Comparison of ENCODE assay signal across 17 cellular contexts in genomic region chr3:75607996-75608395, GRCh38. TPM values are rescaled to one million over a fixed set of nuclear protein-coding genes. Genes with fewer than 3 reads are reported as not detected.
"Had no signal": no experiment of that assay in that cellular context is flagged by ENCODE, and none has a peak within 500 bp of the region (broad histone marks: within the 10 kb centered on the region; RNA-seq: fewer than 3 reads in every experiment).

No MANE protein-coding gene starts in this region.

RNA-seq across cellular contexts. Expression of gene FRG2C, which starts 56.1 kb away (rescaled TPM):
- total RNA-seq: activated B cell treated with CpG ODN at 0.5 μM for 24 hours; activated CD4-positive, alpha-beta memory T cell treated with anti-CD3 and anti-CD28 coated beads for 36 hours; activated CD4-positive, alpha-beta T cell treated with anti-CD3 and anti-CD28 coated beads, Interleukin-2, amount 10 ng/mL, durations not matched to agents 24 days and 14 days; activated CD8-positive, alpha-beta memory T cell treated with anti-CD3 and anti-CD28 coated beads for 36 hours; activated CD8-positive, alpha-beta T cell treated with anti-CD3 and anti-CD28 coated beads for 36 hours; activated naive CD4-positive, alpha-beta T cell treated with anti-CD3 and anti-CD28 coated beads for 36 hours; activated naive CD4-positive, alpha-beta T cell treated with anti-CD3 and anti-CD28 coated beads, Interleukin-2, amount 50 U/mL, for 72 hours; activated naive CD8-positive, alpha-beta T cell treated with anti-CD3 and anti-CD28 coated beads for 36 hours; activated T-cell treated with anti-CD3 and anti-CD28 coated beads, Interleukin-2, amount 50 U/mL, for 4 hours; activated T-cell treated with anti-CD3 and anti-CD28 coated beads, Interleukin-2, amount 50 U/mL, for 72 hours; activated T-helper 1 cell treated with anti-CD3 and anti-CD28 coated beads, Interleukin-12 subunit alpha, Interleukin-12 subunit beta, Interleukin-2, Interleukin-4 antibody, amounts not matched to agents 30 ng/mL and 10 ng/mL and 1 ng/mL, durations not matched to agents 14 hours and 24 hours and 36 hours; activated T-helper 17 cell treated with anti-CD3 and anti-CD28 coated beads, Interleukin-2, amount 50 U/mL, for 72 hours; adrenal gland; aorta; astrocyte; body of pancreas; cardiac septum had no signal
- polyA plus RNA-seq: adrenal gland, aorta had no signal
